In genomic region chr15:63047792-63048114, GRCh38 we compare ENCODE assay signal across 8 cellular contexts. TPM values are rescaled to one million over a fixed set of nuclear protein-coding genes. Genes with fewer than 3 reads are reported as not detected.
DNase-seq lines count a peak whose midpoint lies in the region; ATAC-seq and TF ChIP-seq lines count a peak whose summit lies in the region.

No MANE protein-coding gene starts in this region.

- H3K4me1 Mint-ChIP-seq in activated naive CD4-positive, alpha-beta T cell treated with anti-CD3 and anti-CD28 coated beads for 36 hours (ENCODE audit: low read depth), result peaks cover 24% of the 10 kb centered on the region

- peaks cover 27% of the 10 kb centered on the region for H3K27me3 ChIP-seq in lower lobe of right lung (ENCODE audit: low read depth)
- peaks cover 0 to 19% (median 8%) of the 10 kb centered on the region in 4 donors for H3K27me3 ChIP-seq in upper lobe of left lung

- H3K36me3 ChIP-seq in lower lobe of right lung (no peaks in the 10 kb centered on the region), upper lobe of left lung (no peaks in the 10 kb centered on the region)

- peak overlapping the region; percentile 84 for H3K4me3 Mint-ChIP-seq in activated naive CD4-positive, alpha-beta T cell treated with anti-CD3 and anti-CD28 coated beads for 36 hours

- H3K9me3 ChIP-seq in lower lobe of right lung, result no peaks in the 10 kb centered on the region
- no peaks in the 10 kb centered on the region for H3K9me3 ChIP-seq in upper lobe of left lung

- no peak for TF ChIP-seq EP300 in upper lobe of left lung (IDR thresholded peaks at IDR 0.05)

- H3K4me1 ChIP-seq in lower lobe of right lung (peaks cover 66% of the 10 kb centered on the region), upper lobe of left lung (peaks cover 22 to 60% (median 50%) of the 10 kb centered on the region in 4 donors)

- 14 to 79% methylated on average over 3 to 12 of the region's 12 CpGs for WGBS in upper lobe of left lung, 2 donors

- peaks cover 33% of the 10 kb centered on the region for H3K27me3 Mint-ChIP-seq in activated naive CD4-positive, alpha-beta T cell treated with anti-CD3 and anti-CD28 coated beads for 36 hours (ENCODE audit: low read depth)

- ATAC-seq in lower lobe of right lung (no peak), upper lobe of left lung (ENCODE audit: low FRiP score in 2 of 2) (no peak), HG02885 (IDR thresholded peaks at IDR 0.05; ENCODE audit: poor library complexity, unreplicated experiment) (no peak), HG03469 (IDR thresholded peaks at IDR 0.05; ENCODE audit: unreplicated experiment) (no peak)

- CTCF ChIA-PET in activated naive CD4-positive, alpha-beta T cell treated with anti-CD3 and anti-CD28 coated beads for 36 hours (lab: Charles Lee), result interaction anchor here (0.6 to 3.0 kb wide), 34 partner anchors 9 to 389 kb away, joined by 3 to 38 read pairs (median 4); partner anchors contain the start of gene CA12

- intact Hi-C loops in activated naive CD4-positive, alpha-beta T cell treated with anti-CD3 and anti-CD28 coated beads for 36 hours (cut with micrococcal nuclease), result loop anchor here (1.0 to 5.0 kb wide), 6 partner anchors 46 to 555 kb away; partner anchors contain the start of gene LACTB
- intact Hi-C loops in lower lobe of right lung (cut with DNase I), result no loop called here

- H3K4me3 ChIP-seq in astrocyte of the spinal cord (ENCODE audit: low read depth, low read length) (peak overlapping the region; percentile 79), lower lobe of right lung (peak overlapping the region; percentile 100), upper lobe of left lung (peak overlapping the region in 3 of 4 donors; percentile 71 to 90 (median 88))

- H3K27ac Mint-ChIP-seq in activated naive CD4-positive, alpha-beta T cell treated with anti-CD3 and anti-CD28 coated beads for 36 hours, result peak overlapping the region; percentile 17

- no peak for TF ChIP-seq POLR2A in upper lobe of left lung (IDR thresholded peaks at IDR 0.05)

- TF ChIP-seq CTCF in astrocyte of the spinal cord (IDR thresholded peaks at IDR 0.05; ENCODE audit: low read depth, low read length), result no peak
- TF ChIP-seq CTCF in lower lobe of right lung (IDR thresholded peaks at IDR 0.05), result no peak
- no peak for TF ChIP-seq CTCF in upper lobe of left lung (IDR thresholded peaks at IDR 0.05)

- in situ Hi-C loops in astrocyte of the spinal cord (cut with HindIII; ENCODE audit: low sequenced_read_pairs), result no loop called here

- DNase-seq in activated naive CD4-positive, alpha-beta T cell treated with anti-CD3 and anti-CD28 coated beads for 36 hours, result no peak
- DNase-seq in activated naive CD4-positive, alpha-beta T cell treated with anti-CD3 and anti-CD28 coated beads, Interleukin-2, amount 50 U/mL, for 16 hours, result no peak
- DNase-seq in astrocyte of the spinal cord (ENCODE audit: low read depth, low spot score), result no peak
- DNase-seq in lower lobe of right lung, result no peak
- no peak for DNase-seq in upper lobe of left lung
- no peak for DNase-seq in RKO (ENCODE audit: low spot score)

- no peaks in the 10 kb centered on the region for H3K36me3 Mint-ChIP-seq in activated naive CD4-positive, alpha-beta T cell treated with anti-CD3 and anti-CD28 coated beads for 36 hours (ENCODE audit: low read depth)

- H3K9me3 Mint-ChIP-seq in activated naive CD4-positive, alpha-beta T cell treated with anti-CD3 and anti-CD28 coated beads for 36 hours, result no peaks in the 10 kb centered on the region

- peak overlapping the region; percentile 92 for H3K27ac ChIP-seq in lower lobe of right lung
- peak overlapping the region; percentile 86 to 95 (median 90) for H3K27ac ChIP-seq in upper lobe of left lung

RNA-seq across cellular contexts. Expression of gene TPM1, which starts 5.2 kb away (rescaled TPM):
- 10 to 100 TPM; 10.5 to 10.7 TPM for total RNA-seq in activated naive CD4-positive, alpha-beta T cell treated with anti-CD3 and anti-CD28 coated beads for 36 hours
- total RNA-seq in lower lobe of right lung (137 TPM), upper lobe of left lung (100 to 1,000 TPM; 144 to 343 (median 254) TPM)

Comparison
In these comparisons a context has a peak if more than half of its experiments do, and no peak if none do; other contexts are left out.
1. RNA of gene TPM1, which starts 5.2 kb away (total RNA-seq): 144 to 343 TPM in upper lobe of left lung and 137 TPM in lower lobe of right lung (single experiment); 10.5 to 10.7 TPM in activated naive CD4-positive, alpha-beta T cell treated with anti-CD3 and anti-CD28 coated beads for 36 hours; every median in the first group is over 10 times any median in the second.
2. Peak in every context shown above with its lines, with median percentiles within 50 percentile points of each other: H3K4me3 ChIP-seq.